ENCODE assay signal across 9 cellular contexts in genomic region chr19:18995804-18996241, GRCh38.
DNase-seq lines count a peak whose midpoint lies in the region; ATAC-seq, FAIRE-seq and TF ChIP-seq lines count a peak whose summit lies in the region.
"Had no signal": no experiment of that assay in that cellular context is flagged by ENCODE, and none has a peak within 500 bp of the region (broad histone marks: within the 10 kb centered on the region; RNA-seq: fewer than 3 reads in every experiment).

No MANE protein-coding gene starts in this region.

- peak; percentile 55 for TF ChIP-seq CTCF in LNCaP clone FGC (IDR thresholded peaks at IDR 0.05; ENCODE audit: control insufficient read depth, extremely low read depth, insufficient read depth)
- TF ChIP-seq CTCF in fibroblast of pulmonary artery (IDR thresholded peaks at IDR 0.05; ENCODE audit: low read length, missing control alignments) = peak; percentile 84

- H3K4me3 ChIP-seq in LNCaP clone FGC (ENCODE audit: low read depth, low read length) (no peak overlapping the region), fibroblast of pulmonary artery (replicated peaks; ENCODE audit: low read depth, low read length) (no peak overlapping the region)
- H3K4me3 ChIP-seq: uterus had no signal

- peak; percentile 9 to 55 for ATAC-seq in activated CD4-positive, CD25-positive, alpha-beta regulatory T cell treated with anti-CD3 and anti-CD28 coated beads, Interleukin-2, amount 50 U/mL, for 24 hours
- no peak for ATAC-seq in HG03280 (IDR thresholded peaks at IDR 0.05; ENCODE audit: unreplicated experiment)
- ATAC-seq in HG03095 (IDR thresholded peaks at IDR 0.05; ENCODE audit: unreplicated experiment) = no peak

- peak; percentile 80 for FAIRE-seq in TTC549 (lab: Jason Lieb, UNC)

- no peak for DNase-seq in activated CD4-positive, CD25-positive, alpha-beta regulatory T cell (lab: John Stamatoyannopoulos, UW)
- DNase-seq in LNCaP clone FGC (ENCODE audit: low read depth) = peak; percentile 7
- peak; percentile 91 for DNase-seq in fibroblast of pulmonary artery (ENCODE audit: low read depth)
- DNase-seq in nucleus accumbens (lab: John Stamatoyannopoulos, UW) = peak in 50 of 56 donors; percentile 5 to 84 (median 54)

Comparison
In these comparisons a context has a peak if more than half of its experiments do, and no peak if none do; other contexts are left out.
1. ATAC-seq: peak in activated CD4-positive, CD25-positive, alpha-beta regulatory T cell treated with anti-CD3 and anti-CD28 coated beads, Interleukin-2, amount 50 U/mL, for 24 hours (2 of 2); none in HG03280 (single experiment) and HG03095 (single experiment).
2. DNase-seq: peak in LNCaP clone FGC (single experiment), fibroblast of pulmonary artery (single experiment) and nucleus accumbens (50 of 56); none in activated CD4-positive, CD25-positive, alpha-beta regulatory T cell (0 of 4).